In the genomic region with DNA sequence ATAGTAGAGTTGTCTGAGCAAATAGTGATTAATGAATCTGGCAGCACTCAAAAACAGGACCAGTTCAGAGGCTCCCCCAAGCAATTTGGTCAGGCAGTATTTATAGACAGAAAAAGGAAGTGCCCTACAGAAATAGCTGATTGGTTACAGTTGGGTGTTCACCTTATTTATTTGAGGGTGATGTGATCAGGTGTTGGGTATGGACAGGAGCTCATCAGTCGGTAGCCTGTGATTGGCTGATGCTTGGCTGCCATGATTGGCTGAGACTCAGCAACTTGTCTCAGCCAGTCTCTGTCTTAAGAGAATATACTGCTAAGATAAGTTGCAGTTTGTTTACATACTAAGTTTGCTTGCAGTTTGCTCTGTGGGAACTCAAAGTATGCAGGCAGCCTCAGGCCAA, we compare ENCODE assay signal across 3 cellular contexts.
TF ChIP-seq lines count a peak whose summit lies in the region.

No MANE protein-coding gene starts in this region.

TF ChIP-seq in SK-N-SH, 30 proteins besides CTCF, POLR2A, EP300 and RAD21:
- TF ChIP-seq TAF1 (IDR thresholded peaks at IDR 0.05; ENCODE audit: borderline replicate concordance, low read depth, low read length) (no peak), ZBTB33 (IDR thresholded peaks at IDR 0.05; ENCODE audit: borderline replicate concordance, low read depth) (no peak)

TF ChIP-seq in SK-N-SH treated with all-trans-retinoic acid at 6 μM for 48 hours, 23 proteins besides CTCF, POLR2A, EP300 and RAD21:
- TF ChIP-seq ZC3H10 (CRISPR knock-in tag; IDR thresholded peaks at IDR 0.05) = no peak
- TF ChIP-seq ZNF8 (CRISPR knock-in tag; IDR thresholded peaks at IDR 0.05) = no peak
- no peak for TF ChIP-seq GLIS3 (CRISPR knock-in tag; IDR thresholded peaks at IDR 0.05)
- no peak for TF ChIP-seq RARB (CRISPR knock-in tag; IDR thresholded peaks at IDR 0.05)
- no peak for TF ChIP-seq CSRNP3 (CRISPR knock-in tag; IDR thresholded peaks at IDR 0.05)
- no peak for TF ChIP-seq CSDC2 (CRISPR knock-in tag; IDR thresholded peaks at IDR 0.05)
- TF ChIP-seq ZNF565 (CRISPR knock-in tag; conservative IDR thresholded peaks at IDR 0.05; ENCODE audit: low read depth) = no peak
- no peak for TF ChIP-seq TCF4 (CRISPR knock-in tag; IDR thresholded peaks at IDR 0.05; ENCODE audit: borderline replicate concordance)
- TF ChIP-seq, protein P1, sequence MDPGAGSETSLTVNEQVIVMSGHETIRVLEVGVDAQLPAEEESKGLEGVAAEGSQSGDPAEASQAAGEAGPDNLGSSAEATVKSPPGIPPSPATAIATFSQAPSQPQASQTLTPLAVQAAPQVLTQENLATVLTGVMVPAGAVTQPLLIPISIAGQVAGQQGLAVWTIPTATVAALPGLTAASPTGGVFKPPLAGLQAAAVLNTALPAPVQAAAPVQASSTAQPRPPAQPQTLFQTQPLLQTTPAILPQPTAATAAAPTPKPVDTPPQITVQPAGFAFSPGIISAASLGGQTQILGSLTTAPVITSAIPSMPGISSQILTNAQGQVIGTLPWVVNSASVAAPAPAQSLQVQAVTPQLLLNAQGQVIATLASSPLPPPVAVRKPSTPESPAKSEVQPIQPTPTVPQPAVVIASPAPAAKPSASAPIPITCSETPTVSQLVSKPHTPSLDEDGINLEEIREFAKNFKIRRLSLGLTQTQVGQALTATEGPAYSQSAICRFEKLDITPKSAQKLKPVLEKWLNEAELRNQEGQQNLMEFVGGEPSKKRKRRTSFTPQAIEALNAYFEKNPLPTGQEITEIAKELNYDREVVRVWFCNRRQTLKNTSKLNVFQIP (CRISPR knock-in tag; IDR thresholded peaks at IDR 0.05; ENCODE audit: borderline replicate concordance, low read depth) = no peak
- TF ChIP-seq, protein P2, sequence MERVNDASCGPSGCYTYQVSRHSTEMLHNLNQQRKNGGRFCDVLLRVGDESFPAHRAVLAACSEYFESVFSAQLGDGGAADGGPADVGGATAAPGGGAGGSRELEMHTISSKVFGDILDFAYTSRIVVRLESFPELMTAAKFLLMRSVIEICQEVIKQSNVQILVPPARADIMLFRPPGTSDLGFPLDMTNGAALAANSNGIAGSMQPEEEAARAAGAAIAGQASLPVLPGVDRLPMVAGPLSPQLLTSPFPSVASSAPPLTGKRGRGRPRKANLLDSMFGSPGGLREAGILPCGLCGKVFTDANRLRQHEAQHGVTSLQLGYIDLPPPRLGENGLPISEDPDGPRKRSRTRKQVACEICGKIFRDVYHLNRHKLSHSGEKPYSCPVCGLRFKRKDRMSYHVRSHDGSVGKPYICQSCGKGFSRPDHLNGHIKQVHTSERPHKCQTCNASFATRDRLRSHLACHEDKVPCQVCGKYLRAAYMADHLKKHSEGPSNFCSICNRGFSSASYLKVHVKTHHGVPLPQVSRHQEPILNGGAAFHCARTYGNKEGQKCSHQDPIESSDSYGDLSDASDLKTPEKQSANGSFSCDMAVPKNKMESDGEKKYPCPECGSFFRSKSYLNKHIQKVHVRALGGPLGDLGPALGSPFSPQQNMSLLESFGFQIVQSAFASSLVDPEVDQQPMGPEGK (CRISPR knock-in tag; IDR thresholded peaks at IDR 0.05; ENCODE audit: borderline replicate concordance) = no peak
- no peak for TF ChIP-seq TOX (CRISPR knock-in tag; IDR thresholded peaks at IDR 0.05; ENCODE audit: borderline replicate concordance)
- no peak for TF ChIP-seq SNAI2 (CRISPR knock-in tag; IDR thresholded peaks at IDR 0.05)

TF ChIP-seq in K562, 482 proteins besides CTCF, POLR2A, EP300 and RAD21:
- no peak for TF ChIP-seq NRF1 (conservative IDR thresholded peaks at IDR 0.05 in 1 of 2, IDR thresholded peaks at IDR 0.05 in 1 of 2)
- TF ChIP-seq SPI1 (IDR thresholded peaks at IDR 0.05; ENCODE audit: borderline replicate concordance, low read depth, low read length) = peak; percentile 65; the same call in 1 of the 2 replicates
